In genomic region chr19:2491130-2491801, GRCh38 we compare ENCODE assay signal across 9 cellular contexts.
A peak's percentile ranks its signal among the peaks of the same experiment; 100 is the strongest.
DNase-seq lines count a peak whose midpoint lies in the region; ATAC-seq and TF ChIP-seq lines count a peak whose summit lies in the region.
"Had no signal": no experiment of that assay in that cellular context is flagged by ENCODE, and none has a peak within 500 bp of the region (broad histone marks: within the 10 kb centered on the region; RNA-seq: fewer than 3 reads in every experiment).

No MANE protein-coding gene starts in this region.

- no peak for TF ChIP-seq RAD21 in Ishikawa (IDR thresholded peaks at IDR 0.05; ENCODE audit: low read depth)

- no peaks in the 10 kb centered on the region for H4K20me1 ChIP-seq in SU-DHL-6 (ENCODE audit: low read depth, low read length)

- no peaks in the 10 kb centered on the region for H3K79me2 ChIP-seq in SU-DHL-6 (ENCODE audit: insufficient read depth, low read length)

- no peaks in the 10 kb centered on the region for H3K9me3 ChIP-seq in SU-DHL-6 (ENCODE audit: insufficient read depth, low read length)

- H3K36me3 ChIP-seq in SU-DHL-6 (ENCODE audit: low read length): no peaks in the 10 kb centered on the region

- no peaks in the 10 kb centered on the region for H3K27me3 ChIP-seq in SU-DHL-6 (ENCODE audit: low read length)

- DNase-seq in AG04449 (ENCODE audit: low read depth, low spot score) (peak; percentile 90), kidney tubule cell (ENCODE audit: low spot score) (peak; percentile 97)
- no peak for DNase-seq in activated T-cell treated with anti-CD3 and anti-CD28 coated beads, Interleukin-2, amount 50 U/mL, for 1 hour
- DNase-seq: stimulated activated CD4-positive, alpha-beta T cell treated with anti-CD3 and anti-CD28 coated beads, Interleukin-2, amount 100 ng/mL, for 24 hours had no signal

- ATAC-seq in GM19467 (IDR thresholded peaks at IDR 0.05; ENCODE audit: unreplicated experiment) (no peak), GM19351 (IDR thresholded peaks at IDR 0.05; ENCODE audit: unreplicated experiment) (no peak), GM21825 (IDR thresholded peaks at IDR 0.05; ENCODE audit: unreplicated experiment) (no peak)

- peak overlapping the region; percentile 44 for H3K4me2 ChIP-seq in SU-DHL-6 (ENCODE audit: low read depth, low read length, poor library complexity, severe bottlenecking)

- peak; percentile 83 for TF ChIP-seq EP300 in Ishikawa (IDR thresholded peaks at IDR 0.05; ENCODE audit: borderline replicate concordance)

- no peak overlapping the region for H2AFZ ChIP-seq in SU-DHL-6 (ENCODE audit: low read depth, low read length, severe bottlenecking)

- H3K9me2 ChIP-seq in SU-DHL-6 (replicated peaks; ENCODE audit: insufficient read depth, low read length): no peaks in the 10 kb centered on the region

- H3K9ac ChIP-seq in SU-DHL-6 (ENCODE audit: low read length): no peak overlapping the region

- H3F3A ChIP-seq in SU-DHL-6 (ENCODE audit: insufficient read depth): peaks cover 20% of the 10 kb centered on the region

- CTCF ChIA-PET in AG04449 (lab: Yijun Ruan, JAX): interaction anchor here (0.9 to 1.3 kb wide), 2 partner anchors 15 to 88 kb away, joined by 3 to 5 read pairs; partner anchors contain the start of gene GADD45B

- H3K4me3 ChIP-seq in AG04449 (ENCODE audit: low read depth, low read length) (no peak overlapping the region), SU-DHL-6 (ENCODE audit: insufficient read depth, low read length, poor library complexity, severe bottlenecking) (no peak overlapping the region)

- no peak for TF ChIP-seq CTCF in AG04449 (IDR thresholded peaks at IDR 0.05; ENCODE audit: insufficient read depth, low read length, missing control alignments)
- no peak for TF ChIP-seq CTCF in SU-DHL-6 (IDR thresholded peaks at IDR 0.05; ENCODE audit: insufficient read depth, low read length, poor library complexity, severe bottlenecking)

- POLR2A ChIA-PET in AG04449 (lab: Yijun Ruan, JAX): interaction anchor here (0.5 to 6.9 kb wide), 6 partner anchors 11 to 120 kb away, joined by 3 to 79 read pairs (median 4); partner anchors contain the start of gene GADD45B

- H3K27ac ChIP-seq in SU-DHL-6 (ENCODE audit: low read depth, low read length): peak overlapping the region; percentile 73

TF ChIP-seq in Ishikawa, 13 proteins besides CTCF, POLR2A, EP300 and RAD21:
- TF ChIP-seq USF1 (IDR thresholded peaks at IDR 0.05) (peak; percentile 44), NFIC (IDR thresholded peaks at IDR 0.05) (peak; percentile 92), FOXM1 (IDR thresholded peaks at IDR 0.05; ENCODE audit: borderline replicate concordance, low read depth) (peak; percentile 65; the same call in 1 of the 2 replicates), CEBPB (IDR thresholded peaks at IDR 0.05) (no peak), TEAD4 (IDR thresholded peaks at IDR 0.05) (peak; percentile 93), TCF12 (IDR thresholded peaks at IDR 0.05; ENCODE audit: low read depth) (peak; percentile 89), MAX (IDR thresholded peaks at IDR 0.05) (peak; percentile 89), TAF1 (IDR thresholded peaks at IDR 0.05; ENCODE audit: low read depth) (no peak), ZBTB7A (IDR thresholded peaks at IDR 0.05; ENCODE audit: low read depth) (peak; percentile 72; the same call in 1 of the 2 replicates)
